ENCODE assay signal across 11 cellular contexts in genomic region chr3:62051506-62051905, GRCh38.
A peak's percentile ranks its signal among the peaks of the same experiment; 100 is the strongest.
DNase-seq lines count a peak whose midpoint lies in the region; ATAC-seq and TF ChIP-seq lines count a peak whose summit lies in the region.
"Had no signal": no experiment of that assay in that cellular context is flagged by ENCODE, and none has a peak within 500 bp of the region (broad histone marks: within the 10 kb centered on the region; RNA-seq: fewer than 3 reads in every experiment).

No MANE protein-coding gene starts in this region.

- H3K36me3 ChIP-seq in GM06990 (ENCODE audit: control insufficient read depth, insufficient read depth, low read length) (no peaks in the 10 kb centered on the region), mucosa of descending colon (ENCODE audit: low read depth) (no peaks in the 10 kb centered on the region)
- H3K36me3 ChIP-seq: gastrocnemius medialis had no signal

- H3K36me3 Mint-ChIP-seq in brain (no peaks in the 10 kb centered on the region), mesothelial cell of epicardium (no peaks in the 10 kb centered on the region)

- H3K4me1 Mint-ChIP-seq in brain (peaks cover 15% of the 10 kb centered on the region), mesothelial cell of epicardium (peaks cover 23% of the 10 kb centered on the region)

- intact Hi-C loops in mucosa of descending colon (cut with DNase I, micrococcal nuclease) = loop anchor here in 1 of 2 donors (10.0 kb wide), 1 partner anchor 197 kb away; no protein-coding TSS in a partner anchor

- H3K4me3 Mint-ChIP-seq in brain (no peak overlapping the region), mesothelial cell of epicardium (no peak overlapping the region)
- H3K4me3 Mint-ChIP-seq: T-helper 1 cell treated with Interleukin-12 subunit alpha and Interleukin-12 subunit beta and Interleukin-4 antibody, amounts not matched to agents 30 μg/mL and 1 μg/mL, for 36 hours had no signal

- H3K9me3 Mint-ChIP-seq in brain (no peaks in the 10 kb centered on the region), mesothelial cell of epicardium (peaks cover 4% of the 10 kb centered on the region)
- H3K9me3 Mint-ChIP-seq: T-helper 1 cell treated with Interleukin-12 subunit alpha and Interleukin-12 subunit beta and Interleukin-4 antibody, amounts not matched to agents 30 μg/mL and 1 μg/mL, for 36 hours had no signal

- no peak overlapping the region for H3K4me3 ChIP-seq in GM06990 (replicated peaks; ENCODE audit: low read depth, low read length)
- no peak overlapping the region for H3K4me3 ChIP-seq in mucosa of descending colon
- H3K4me3 ChIP-seq: gastrocnemius medialis had no signal

- no peaks in the 10 kb centered on the region for H3K9me3 ChIP-seq in mucosa of descending colon
- H3K9me3 ChIP-seq: gastrocnemius medialis had no signal

- H3K4me1 ChIP-seq in mucosa of descending colon (ENCODE audit: low read depth) = no peaks in the 10 kb centered on the region

- TF ChIP-seq CTCF in GM06990 (IDR thresholded peaks at IDR 0.05; ENCODE audit: insufficient read depth, low read length, poor library complexity, severe bottlenecking) = peak; percentile 20
- TF ChIP-seq CTCF in brain (conservative IDR thresholded peaks at IDR 0.05) = peak; percentile 24 to 55
- no peak for TF ChIP-seq CTCF in mucosa of descending colon (IDR thresholded peaks at IDR 0.05)
- TF ChIP-seq CTCF in mesothelial cell of epicardium (IDR thresholded peaks at IDR 0.05; ENCODE audit: unreplicated experiment) = no peak

- H3K27me3 Mint-ChIP-seq in brain (no peaks in the 10 kb centered on the region), mesothelial cell of epicardium (ENCODE audit: low read depth) (no peaks in the 10 kb centered on the region)

- H3K27ac Mint-ChIP-seq in brain (no peak overlapping the region), mesothelial cell of epicardium (no peak overlapping the region)
- H3K27ac Mint-ChIP-seq: T-helper 1 cell treated with Interleukin-12 subunit alpha and Interleukin-12 subunit beta and Interleukin-4 antibody, amounts not matched to agents 30 μg/mL and 1 μg/mL, for 36 hours had no signal

- no peaks in the 10 kb centered on the region; the same call in 1 of the 2 replicates for H3K27me3 ChIP-seq in GM06990 (replicated peaks; ENCODE audit: control insufficient read depth, insufficient read depth, low read length)
- H3K27me3 ChIP-seq: gastrocnemius medialis had no signal

- ATAC-seq in mucosa of descending colon (peak; percentile 63), HG03457 (IDR thresholded peaks at IDR 0.05; ENCODE audit: unreplicated experiment) (no peak), GM19463 (IDR thresholded peaks at IDR 0.05; ENCODE audit: unreplicated experiment) (no peak)
- ATAC-seq: gastrocnemius medialis had no signal

- DNase-seq in GM06990 (ENCODE audit: extremely low read depth, insufficient read length) (no peak), NCI-H1092 (lab: John Stamatoyannopoulos, UW) (peak; percentile 19), mucosa of descending colon (peak in 2 of 3 donors; percentile 63 to 82), mesothelial cell of epicardium (ENCODE audit: low spot score in 2 of 2, unreplicated experiment in 2 of 2) (no peak)
- DNase-seq in activated effector memory CD4-positive, alpha-beta T cell treated with anti-CD3 and anti-CD28 coated beads, Interleukin-2, amount 50 U/mL, for 16 hours = no peak
- DNase-seq: gastrocnemius medialis; stimulated activated CD4-positive, alpha-beta T cell treated with anti-CD3 and anti-CD28 coated beads, Interleukin-4, amount 100 ng/mL, for 1 hour had no signal

Comparison
In these comparisons a context has a peak if more than half of its experiments do, and no peak if none do; other contexts are left out.
1. DNase-seq: peak in NCI-H1092 (single experiment) and mucosa of descending colon (2 of 3); none in GM06990 (single experiment), activated effector memory CD4-positive, alpha-beta T cell treated with anti-CD3 and anti-CD28 coated beads, Interleukin-2, amount 50 U/mL, for 16 hours (single experiment) and mesothelial cell of epicardium (0 of 2).
2. CTCF ChIP-seq: peak in GM06990 (single experiment) and brain (2 of 2); none in mucosa of descending colon (single experiment) and mesothelial cell of epicardium (single experiment).